8 cellular contexts compared by ENCODE assay signal in the genomic region with DNA sequence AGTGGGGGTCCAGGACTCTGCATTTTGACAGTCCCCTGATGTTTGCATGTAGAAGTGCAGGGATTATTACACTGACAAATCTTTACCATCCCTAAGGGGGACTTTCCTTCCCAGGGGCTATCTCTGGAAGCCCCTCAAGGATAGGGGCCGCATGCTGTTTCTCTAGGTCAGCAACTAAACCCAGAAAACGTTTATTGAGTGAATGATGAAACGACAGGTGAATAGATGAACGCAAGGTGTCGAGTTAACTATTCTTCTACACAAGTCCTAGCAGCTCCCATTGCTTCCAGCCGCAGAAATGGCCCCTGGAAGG. TPM values are rescaled to one million over a fixed set of nuclear protein-coding genes. Genes with fewer than 3 reads are reported as not detected.
DNase-seq lines count a peak whose midpoint lies in the region; ATAC-seq and TF ChIP-seq lines count a peak whose summit lies in the region.

No MANE protein-coding gene starts in this region.

- H2BK120ac ChIP-seq in mesendoderm (ENCODE audit: low read depth, low read length), result no peak overlapping the region

- H3K79me2 ChIP-seq in mesendoderm (ENCODE audit: control insufficient read depth, insufficient read depth, low read length), result peaks cover 21% of the 10 kb centered on the region

- H2AK5ac ChIP-seq in mesendoderm (ENCODE audit: low read length), result no peak overlapping the region

- H2BK15ac ChIP-seq in mesendoderm (replicated peaks; ENCODE audit: low read depth), result no peak overlapping the region

- H3K9me3 ChIP-seq in adrenal gland (replicated peaks in 1 of 3) (no peaks in the 10 kb centered on the region), liver (ENCODE audit: control insufficient read depth in 4 of 4, low read length in 3 of 4) (no peaks in the 10 kb centered on the region), thyroid gland (no peaks in the 10 kb centered on the region)

- no peak overlapping the region for H2BK5ac ChIP-seq in mesendoderm (ENCODE audit: low read length)

- no peaks in the 10 kb centered on the region for H3K36me3 ChIP-seq in adrenal gland (replicated peaks in 1 of 2)
- H3K36me3 ChIP-seq in liver (ENCODE audit: control insufficient read depth in 4 of 4, insufficient read depth in 3 of 4, low read depth in 1 of 4, low read length in 3 of 4), result peaks cover 0 to 1% (median 0%) of the 10 kb centered on the region in 4 donors
- H3K36me3 ChIP-seq in thyroid gland, result peaks cover 0 to 6% of the 10 kb centered on the region in 2 donors
- no peaks in the 10 kb centered on the region for H3K36me3 ChIP-seq in mesendoderm (ENCODE audit: control insufficient read depth, insufficient read depth, low read length)

- H3K27me3 Mint-ChIP-seq in activated T-cell treated with anti-CD3 and anti-CD28 coated beads, Interleukin-2, amount 50 U/mL, for 72 hours (ENCODE audit: low read depth), result no peaks in the 10 kb centered on the region

- no peak for DNase-seq in activated T-cell treated with anti-CD3 and anti-CD28 coated beads, Interleukin-2, amount 50 U/mL, for 72 hours
- no peak for DNase-seq in activated T-cell treated with anti-CD3 and anti-CD28 coated beads for 4 hours
- DNase-seq in adrenal gland, result no peak
- no peak for DNase-seq in thyroid gland
- no peak for DNase-seq in mesendoderm
- no peak for DNase-seq in iPS-NIHi11 (ENCODE audit: low spot score)
- DNase-seq in AG08395 (ENCODE audit: low spot score), result no peak

- H3K9ac ChIP-seq in liver (ENCODE audit: low read depth in 1 of 2, low read length in 2 of 2) (no peak overlapping the region), mesendoderm (ENCODE audit: low read length) (no peak overlapping the region)

- H3K27ac Mint-ChIP-seq in activated T-cell treated with anti-CD3 and anti-CD28 coated beads, Interleukin-2, amount 50 U/mL, for 72 hours, result peak overlapping the region; percentile 91

- H3K18ac ChIP-seq in mesendoderm (ENCODE audit: low read length), result no peak overlapping the region

- 20 to 23% (median 22%) methylated on average over 5 to 6 of the region's 6 CpGs for WGBS in adrenal gland, 4 donors
- 22% methylated on average over 6 of the region's 6 CpGs for WGBS in liver
- WGBS in thyroid gland, 2 donors, result 29% methylated on average over 6 of the region's 6 CpGs
- WGBS in mesendoderm (ENCODE audit: extremely low coverage, insufficient coverage, low lambda C conversion rate), result no CpG with 5 or more reads among the region's 6 CpGs

- no peak overlapping the region for H3K56ac ChIP-seq in mesendoderm (ENCODE audit: low read length)

- no peak overlapping the region for H4K5ac ChIP-seq in mesendoderm (ENCODE audit: low read length)

- no peak overlapping the region for H3K4ac ChIP-seq in mesendoderm (ENCODE audit: low read depth, low read length)

- H3K4me1 Mint-ChIP-seq in activated T-cell treated with anti-CD3 and anti-CD28 coated beads, Interleukin-2, amount 50 U/mL, for 72 hours (ENCODE audit: low read depth), result peaks cover 20% of the 10 kb centered on the region

- no peaks in the 10 kb centered on the region for H3K27me3 ChIP-seq in adrenal gland
- no peaks in the 10 kb centered on the region for H3K27me3 ChIP-seq in liver (ENCODE audit: control insufficient read depth in 4 of 4, insufficient read depth in 4 of 4, low read length in 3 of 4)
- H3K27me3 ChIP-seq in thyroid gland, result no peaks in the 10 kb centered on the region
- H3K27me3 ChIP-seq in mesendoderm (ENCODE audit: insufficient read depth, low read length, poor library complexity), result no peaks in the 10 kb centered on the region

- TF ChIP-seq POLR2A in adrenal gland (IDR thresholded peaks at IDR 0.05), result no peak
- TF ChIP-seq POLR2A in thyroid gland (IDR thresholded peaks at IDR 0.05), result no peak

- H3K23ac ChIP-seq in mesendoderm (ENCODE audit: low read length), result no peak overlapping the region

- TF ChIP-seq RAD21 in liver (IDR thresholded peaks at IDR 0.05), result no peak

- no peak overlapping the region for H3K4me2 ChIP-seq in mesendoderm (ENCODE audit: low read length)

- no peaks in the 10 kb centered on the region for H3K9me3 Mint-ChIP-seq in activated T-cell treated with anti-CD3 and anti-CD28 coated beads, Interleukin-2, amount 50 U/mL, for 72 hours

- ATAC-seq in activated T-cell treated with anti-CD3 and anti-CD28 coated beads, Interleukin-2, amount 50 U/mL, for 72 hours (replicated peaks in 1 of 2), result no peak

- H3K4me3 ChIP-seq in adrenal gland (peak overlapping the region in 1 of 4 donors; percentile 79), liver (ENCODE audit: low read depth in 1 of 3, low read length in 3 of 3) (peak overlapping the region in 2 of 3 donors; percentile 70 to 77), thyroid gland (replicated peaks in 1 of 3) (peak overlapping the region in 2 of 3 donors; percentile 8 to 81), mesendoderm (ENCODE audit: low read length) (no peak overlapping the region)

- H3K27ac ChIP-seq in adrenal gland (peak overlapping the region in 3 of 5 donors; percentile 89 to 98 (median 95)), liver (ENCODE audit: low read depth in 1 of 2, low read length in 2 of 2) (peak overlapping the region; percentile 89 to 90), thyroid gland (peak overlapping the region; percentile 92 to 97 (median 93)), mesendoderm (ENCODE audit: low read depth, low read length) (no peak overlapping the region)

- H3K4me3 Mint-ChIP-seq in activated T-cell treated with anti-CD3 and anti-CD28 coated beads, Interleukin-2, amount 50 U/mL, for 72 hours, result peak overlapping the region; percentile 97

- H4K8ac ChIP-seq in mesendoderm (ENCODE audit: low read depth, low read length), result no peak overlapping the region

- peaks cover 8% of the 10 kb centered on the region for H3K79me1 ChIP-seq in mesendoderm (ENCODE audit: low read length)

- TF ChIP-seq CTCF in adrenal gland (IDR thresholded peaks at IDR 0.05) (no peak), liver (IDR thresholded peaks at IDR 0.05; ENCODE audit: low read depth, low read length, missing input control) (no peak), thyroid gland (IDR thresholded peaks at IDR 0.05) (no peak)

- H3K36me3 Mint-ChIP-seq in activated T-cell treated with anti-CD3 and anti-CD28 coated beads, Interleukin-2, amount 50 U/mL, for 72 hours (ENCODE audit: insufficient read depth in 2 of 2), result no peaks in the 10 kb centered on the region

- intact Hi-C loops in adrenal gland (cut with DNase I) (no loop called here), thyroid gland (cut with DNase I) (no loop called here)

- H3K4me1 ChIP-seq in adrenal gland (replicated peaks in 1 of 2) (peaks cover 9 to 31% of the 10 kb centered on the region in 2 donors), liver (ENCODE audit: control insufficient read depth in 4 of 4, insufficient read depth in 4 of 4, low read length in 3 of 4) (peaks cover 6 to 31% (median 23%) of the 10 kb centered on the region in 4 donors), thyroid gland (peaks cover 5 to 12% of the 10 kb centered on the region in 2 donors), mesendoderm (ENCODE audit: control insufficient read depth, low read depth, low read length) (peaks cover 4% of the 10 kb centered on the region)

TF ChIP-seq in liver, 16 proteins besides CTCF, POLR2A, EP300 and RAD21:
- TF ChIP-seq HNF4A (conservative IDR thresholded peaks at IDR 0.05) (no peak), GABPA (IDR thresholded peaks at IDR 0.05 in 1 of 2, conservative IDR thresholded peaks at IDR 0.05 in 1 of 2) (no peak), EGR1 (IDR thresholded peaks at IDR 0.05; ENCODE audit: low read depth in 2 of 2) (no peak), SP1 (IDR thresholded peaks at IDR 0.05) (no peak), YY1 (IDR thresholded peaks at IDR 0.05) (no peak), TAF1 (conservative IDR thresholded peaks at IDR 0.05) (no peak), JUND (IDR thresholded peaks at IDR 0.05) (no peak), FOXA1 (IDR thresholded peaks at IDR 0.05) (no peak), HNF4G (IDR thresholded peaks at IDR 0.05) (no peak), FOXA2 (IDR thresholded peaks at IDR 0.05) (no peak)
- TF ChIP-seq, protein P1, sequence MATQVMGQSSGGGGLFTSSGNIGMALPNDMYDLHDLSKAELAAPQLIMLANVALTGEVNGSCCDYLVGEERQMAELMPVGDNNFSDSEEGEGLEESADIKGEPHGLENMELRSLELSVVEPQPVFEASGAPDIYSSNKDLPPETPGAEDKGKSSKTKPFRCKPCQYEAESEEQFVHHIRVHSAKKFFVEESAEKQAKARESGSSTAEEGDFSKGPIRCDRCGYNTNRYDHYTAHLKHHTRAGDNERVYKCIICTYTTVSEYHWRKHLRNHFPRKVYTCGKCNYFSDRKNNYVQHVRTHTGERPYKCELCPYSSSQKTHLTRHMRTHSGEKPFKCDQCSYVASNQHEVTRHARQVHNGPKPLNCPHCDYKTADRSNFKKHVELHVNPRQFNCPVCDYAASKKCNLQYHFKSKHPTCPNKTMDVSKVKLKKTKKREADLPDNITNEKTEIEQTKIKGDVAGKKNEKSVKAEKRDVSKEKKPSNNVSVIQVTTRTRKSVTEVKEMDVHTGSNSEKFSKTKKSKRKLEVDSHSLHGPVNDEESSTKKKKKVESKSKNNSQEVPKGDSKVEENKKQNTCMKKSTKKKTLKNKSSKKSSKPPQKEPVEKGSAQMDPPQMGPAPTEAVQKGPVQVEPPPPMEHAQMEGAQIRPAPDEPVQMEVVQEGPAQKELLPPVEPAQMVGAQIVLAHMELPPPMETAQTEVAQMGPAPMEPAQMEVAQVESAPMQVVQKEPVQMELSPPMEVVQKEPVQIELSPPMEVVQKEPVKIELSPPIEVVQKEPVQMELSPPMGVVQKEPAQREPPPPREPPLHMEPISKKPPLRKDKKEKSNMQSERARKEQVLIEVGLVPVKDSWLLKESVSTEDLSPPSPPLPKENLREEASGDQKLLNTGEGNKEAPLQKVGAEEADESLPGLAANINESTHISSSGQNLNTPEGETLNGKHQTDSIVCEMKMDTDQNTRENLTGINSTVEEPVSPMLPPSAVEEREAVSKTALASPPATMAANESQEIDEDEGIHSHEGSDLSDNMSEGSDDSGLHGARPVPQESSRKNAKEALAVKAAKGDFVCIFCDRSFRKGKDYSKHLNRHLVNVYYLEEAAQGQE (IDR thresholded peaks at IDR 0.05), result no peak
- TF ChIP-seq, protein P2, sequence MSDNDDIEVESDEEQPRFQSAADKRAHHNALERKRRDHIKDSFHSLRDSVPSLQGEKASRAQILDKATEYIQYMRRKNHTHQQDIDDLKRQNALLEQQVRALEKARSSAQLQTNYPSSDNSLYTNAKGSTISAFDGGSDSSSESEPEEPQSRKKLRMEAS (IDR thresholded peaks at IDR 0.05), result no peak

RNA-seq across cellular contexts. Expression of a gene that starts 0.3 kb away (rescaled TPM):
- 10 to 100 TPM; 63.1 to 90.6 TPM for total RNA-seq in activated T-cell treated with anti-CD3 and anti-CD28 coated beads, Interleukin-2, amount 50 U/mL, for 72 hours
- total RNA-seq in adrenal gland, result 100 to 1,000 TPM; 245 to 596 (median 363) TPM
- polyA plus RNA-seq in adrenal gland, result 100 to 1,000 TPM; 236 to 620 (median 337) TPM
- 100 to 1,000 TPM; 299 to 699 TPM for total RNA-seq in liver
- polyA plus RNA-seq in liver, result 100 to 1,000 TPM; 378 to 407 TPM
- 100 to 1,000 TPM; 334 to 615 (median 467) TPM for total RNA-seq in thyroid gland
- polyA plus RNA-seq in mesendoderm (2013, experiment 1 of 2), result 337 TPM
- 318 TPM for polyA plus RNA-seq in mesendoderm (2013, experiment 2 of 2)
